Comparison of ENCODE assay signal across 11 cellular contexts in the genomic region with DNA sequence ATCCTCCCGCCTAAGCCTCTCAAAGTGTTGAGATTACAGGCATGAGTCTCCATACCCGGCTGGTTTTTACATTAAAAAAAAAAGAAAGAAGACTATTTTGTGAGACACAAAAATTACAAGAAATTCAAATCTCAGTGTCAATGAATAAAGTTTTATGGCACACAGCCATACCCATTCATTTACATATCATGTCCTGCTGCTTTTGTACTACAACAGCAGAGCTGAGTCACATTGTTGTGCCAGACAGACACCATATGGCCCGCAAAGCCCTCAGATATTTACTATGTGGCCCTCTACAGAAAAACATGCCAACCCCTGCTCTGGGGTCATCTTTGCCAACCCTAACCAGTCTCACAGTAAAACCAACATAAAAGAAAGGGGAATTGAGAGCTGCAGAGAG.
"Had no signal": no experiment of that assay in that cellular context is flagged by ENCODE, and none has a peak within 500 bp of the region (broad histone marks: within the 10 kb centered on the region; RNA-seq: fewer than 3 reads in every experiment).

No MANE protein-coding gene starts in this region.

- DNase-seq: activated CD8-positive, alpha-beta memory T cell treated with anti-CD3 and anti-CD28 coated beads, Interleukin-2, amount 10 ng/mL, durations not matched to agents 7 days and 5 days; activated naive CD8-positive, alpha-beta T cell treated with anti-CD3 and anti-CD28 coated beads, Interleukin-2, amount 50 U/mL, for 24 hours; colonic mucosa; glutamatergic neuron; left cardiac atrium; naive B cell; small intestine; stomach; T-helper 17 cell had no signal

- H3K27me3 Mint-ChIP-seq: activated CD8-positive, alpha-beta memory T cell treated with anti-CD3 and anti-CD28 coated beads, Interleukin-2, amount 10 ng/mL, durations not matched to agents 7 days and 5 days; activated naive CD8-positive, alpha-beta T cell treated with anti-CD3 and anti-CD28 coated beads, Interleukin-2, amount 50 U/mL, for 24 hours; naive B cell; T-helper 17 cell had no signal

- H3K4me3 Mint-ChIP-seq: activated CD8-positive, alpha-beta memory T cell treated with anti-CD3 and anti-CD28 coated beads, Interleukin-2, amount 10 ng/mL, durations not matched to agents 7 days and 5 days; activated naive CD8-positive, alpha-beta T cell treated with anti-CD3 and anti-CD28 coated beads, Interleukin-2, amount 50 U/mL, for 24 hours; T-helper 17 cell had no signal

- ATAC-seq: activated CD8-positive, alpha-beta memory T cell treated with anti-CD3 and anti-CD28 coated beads, Interleukin-2, amount 10 ng/mL, durations not matched to agents 7 days and 5 days; activated naive CD8-positive, alpha-beta T cell treated with anti-CD3 and anti-CD28 coated beads, Interleukin-2, amount 50 U/mL, for 24 hours; left cardiac atrium had no signal

- H3K27me3 ChIP-seq: colonic mucosa, neutrophil, stomach had no signal

- H3K9me3 ChIP-seq: colonic mucosa, neutrophil, stomach had no signal

- H3K4me3 ChIP-seq: colonic mucosa, lung, stomach had no signal

- H3K27ac Mint-ChIP-seq: activated CD8-positive, alpha-beta memory T cell treated with anti-CD3 and anti-CD28 coated beads, Interleukin-2, amount 10 ng/mL, durations not matched to agents 7 days and 5 days; activated naive CD8-positive, alpha-beta T cell treated with anti-CD3 and anti-CD28 coated beads, Interleukin-2, amount 50 U/mL, for 24 hours; T-helper 17 cell had no signal

- H3K27ac ChIP-seq: colonic mucosa, neutrophil, stomach had no signal

- H3K9me3 Mint-ChIP-seq: activated naive CD8-positive, alpha-beta T cell treated with anti-CD3 and anti-CD28 coated beads, Interleukin-2, amount 50 U/mL, for 24 hours; naive B cell had no signal
